Comparison of ENCODE assay signal across 1 cellular context in the genomic region with DNA sequence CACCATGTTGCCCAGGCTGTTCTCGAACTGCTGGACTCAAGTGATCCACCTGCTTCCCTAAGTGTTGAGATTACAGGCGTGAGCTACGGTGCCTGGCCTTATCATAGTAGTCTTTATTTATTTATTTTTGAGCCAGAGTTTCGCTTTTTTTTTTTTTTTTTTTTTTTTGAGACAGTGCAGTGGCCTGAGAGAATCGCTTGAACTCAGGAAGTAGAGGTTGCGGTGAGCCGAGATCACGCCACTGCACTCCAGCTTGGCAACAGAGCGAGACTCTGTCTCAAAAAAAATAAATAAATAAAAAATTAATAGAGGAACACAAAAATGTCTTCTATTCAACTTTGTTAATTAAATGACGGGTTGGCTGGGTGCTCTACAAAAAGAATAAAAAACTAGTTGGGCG.
TF ChIP-seq lines count a peak whose summit lies in the region.

No MANE protein-coding gene starts in this region.

TF ChIP-seq in WTC11, 78 proteins besides CTCF, POLR2A, EP300 and RAD21 (continued from another document):
- TF ChIP-seq, protein P1, sequence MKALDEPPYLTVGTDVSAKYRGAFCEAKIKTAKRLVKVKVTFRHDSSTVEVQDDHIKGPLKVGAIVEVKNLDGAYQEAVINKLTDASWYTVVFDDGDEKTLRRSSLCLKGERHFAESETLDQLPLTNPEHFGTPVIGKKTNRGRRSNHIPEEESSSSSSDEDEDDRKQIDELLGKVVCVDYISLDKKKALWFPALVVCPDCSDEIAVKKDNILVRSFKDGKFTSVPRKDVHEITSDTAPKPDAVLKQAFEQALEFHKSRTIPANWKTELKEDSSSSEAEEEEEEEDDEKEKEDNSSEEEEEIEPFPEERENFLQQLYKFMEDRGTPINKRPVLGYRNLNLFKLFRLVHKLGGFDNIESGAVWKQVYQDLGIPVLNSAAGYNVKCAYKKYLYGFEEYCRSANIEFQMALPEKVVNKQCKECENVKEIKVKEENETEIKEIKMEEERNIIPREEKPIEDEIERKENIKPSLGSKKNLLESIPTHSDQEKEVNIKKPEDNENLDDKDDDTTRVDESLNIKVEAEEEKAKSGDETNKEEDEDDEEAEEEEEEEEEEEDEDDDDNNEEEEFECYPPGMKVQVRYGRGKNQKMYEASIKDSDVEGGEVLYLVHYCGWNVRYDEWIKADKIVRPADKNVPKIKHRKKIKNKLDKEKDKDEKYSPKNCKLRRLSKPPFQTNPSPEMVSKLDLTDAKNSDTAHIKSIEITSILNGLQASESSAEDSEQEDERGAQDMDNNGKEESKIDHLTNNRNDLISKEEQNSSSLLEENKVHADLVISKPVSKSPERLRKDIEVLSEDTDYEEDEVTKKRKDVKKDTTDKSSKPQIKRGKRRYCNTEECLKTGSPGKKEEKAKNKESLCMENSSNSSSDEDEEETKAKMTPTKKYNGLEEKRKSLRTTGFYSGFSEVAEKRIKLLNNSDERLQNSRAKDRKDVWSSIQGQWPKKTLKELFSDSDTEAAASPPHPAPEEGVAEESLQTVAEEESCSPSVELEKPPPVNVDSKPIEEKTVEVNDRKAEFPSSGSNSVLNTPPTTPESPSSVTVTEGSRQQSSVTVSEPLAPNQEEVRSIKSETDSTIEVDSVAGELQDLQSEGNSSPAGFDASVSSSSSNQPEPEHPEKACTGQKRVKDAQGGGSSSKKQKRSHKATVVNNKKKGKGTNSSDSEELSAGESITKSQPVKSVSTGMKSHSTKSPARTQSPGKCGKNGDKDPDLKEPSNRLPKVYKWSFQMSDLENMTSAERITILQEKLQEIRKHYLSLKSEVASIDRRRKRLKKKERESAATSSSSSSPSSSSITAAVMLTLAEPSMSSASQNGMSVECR (CRISPR knock-in tag; IDR thresholded peaks at IDR 0.05; ENCODE audit: borderline replicate concordance), result no peak
- TF ChIP-seq MLX (CRISPR knock-in tag; IDR thresholded peaks at IDR 0.05) (no peak), ATF3 (CRISPR knock-in tag; conservative IDR thresholded peaks at IDR 0.05) (no peak), ZNF416 (CRISPR knock-in tag; IDR thresholded peaks at IDR 0.05) (no peak), NR3C1 (CRISPR knock-in tag; conservative IDR thresholded peaks at IDR 0.05; ENCODE audit: low read depth) (no peak), FOXP1 (CRISPR knock-in tag; IDR thresholded peaks at IDR 0.05; ENCODE audit: borderline replicate concordance) (no peak), ELF4 (CRISPR knock-in tag; IDR thresholded peaks at IDR 0.05; ENCODE audit: low read depth) (no peak), AFF4 (CRISPR knock-in tag; IDR thresholded peaks at IDR 0.05; ENCODE audit: borderline replicate concordance) (no peak), CREM (CRISPR knock-in tag; IDR thresholded peaks at IDR 0.05) (no peak)
- TF ChIP-seq, protein P2, sequence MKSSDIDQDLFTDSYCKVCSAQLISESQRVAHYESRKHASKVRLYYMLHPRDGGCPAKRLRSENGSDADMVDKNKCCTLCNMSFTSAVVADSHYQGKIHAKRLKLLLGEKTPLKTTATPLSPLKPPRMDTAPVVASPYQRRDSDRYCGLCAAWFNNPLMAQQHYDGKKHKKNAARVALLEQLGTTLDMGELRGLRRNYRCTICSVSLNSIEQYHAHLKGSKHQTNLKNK (CRISPR knock-in tag; IDR thresholded peaks at IDR 0.05), result no peak
- TF ChIP-seq, protein P3, sequence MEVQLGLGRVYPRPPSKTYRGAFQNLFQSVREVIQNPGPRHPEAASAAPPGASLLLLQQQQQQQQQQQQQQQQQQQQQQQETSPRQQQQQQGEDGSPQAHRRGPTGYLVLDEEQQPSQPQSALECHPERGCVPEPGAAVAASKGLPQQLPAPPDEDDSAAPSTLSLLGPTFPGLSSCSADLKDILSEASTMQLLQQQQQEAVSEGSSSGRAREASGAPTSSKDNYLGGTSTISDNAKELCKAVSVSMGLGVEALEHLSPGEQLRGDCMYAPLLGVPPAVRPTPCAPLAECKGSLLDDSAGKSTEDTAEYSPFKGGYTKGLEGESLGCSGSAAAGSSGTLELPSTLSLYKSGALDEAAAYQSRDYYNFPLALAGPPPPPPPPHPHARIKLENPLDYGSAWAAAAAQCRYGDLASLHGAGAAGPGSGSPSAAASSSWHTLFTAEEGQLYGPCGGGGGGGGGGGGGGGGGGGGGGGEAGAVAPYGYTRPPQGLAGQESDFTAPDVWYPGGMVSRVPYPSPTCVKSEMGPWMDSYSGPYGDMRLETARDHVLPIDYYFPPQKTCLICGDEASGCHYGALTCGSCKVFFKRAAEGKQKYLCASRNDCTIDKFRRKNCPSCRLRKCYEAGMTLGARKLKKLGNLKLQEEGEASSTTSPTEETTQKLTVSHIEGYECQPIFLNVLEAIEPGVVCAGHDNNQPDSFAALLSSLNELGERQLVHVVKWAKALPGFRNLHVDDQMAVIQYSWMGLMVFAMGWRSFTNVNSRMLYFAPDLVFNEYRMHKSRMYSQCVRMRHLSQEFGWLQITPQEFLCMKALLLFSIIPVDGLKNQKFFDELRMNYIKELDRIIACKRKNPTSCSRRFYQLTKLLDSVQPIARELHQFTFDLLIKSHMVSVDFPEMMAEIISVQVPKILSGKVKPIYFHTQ (CRISPR knock-in tag; IDR thresholded peaks at IDR 0.05), result no peak
- TF ChIP-seq, protein P4, sequence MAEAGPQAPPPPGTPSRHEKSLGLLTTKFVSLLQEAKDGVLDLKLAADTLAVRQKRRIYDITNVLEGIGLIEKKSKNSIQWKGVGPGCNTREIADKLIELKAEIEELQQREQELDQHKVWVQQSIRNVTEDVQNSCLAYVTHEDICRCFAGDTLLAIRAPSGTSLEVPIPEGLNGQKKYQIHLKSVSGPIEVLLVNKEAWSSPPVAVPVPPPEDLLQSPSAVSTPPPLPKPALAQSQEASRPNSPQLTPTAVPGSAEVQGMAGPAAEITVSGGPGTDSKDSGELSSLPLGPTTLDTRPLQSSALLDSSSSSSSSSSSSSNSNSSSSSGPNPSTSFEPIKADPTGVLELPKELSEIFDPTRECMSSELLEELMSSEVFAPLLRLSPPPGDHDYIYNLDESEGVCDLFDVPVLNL (CRISPR knock-in tag; IDR thresholded peaks at IDR 0.05; ENCODE audit: borderline replicate concordance, low read depth), result no peak
